Comparison of ENCODE assay signal across 23 cellular contexts in the genomic region with DNA sequence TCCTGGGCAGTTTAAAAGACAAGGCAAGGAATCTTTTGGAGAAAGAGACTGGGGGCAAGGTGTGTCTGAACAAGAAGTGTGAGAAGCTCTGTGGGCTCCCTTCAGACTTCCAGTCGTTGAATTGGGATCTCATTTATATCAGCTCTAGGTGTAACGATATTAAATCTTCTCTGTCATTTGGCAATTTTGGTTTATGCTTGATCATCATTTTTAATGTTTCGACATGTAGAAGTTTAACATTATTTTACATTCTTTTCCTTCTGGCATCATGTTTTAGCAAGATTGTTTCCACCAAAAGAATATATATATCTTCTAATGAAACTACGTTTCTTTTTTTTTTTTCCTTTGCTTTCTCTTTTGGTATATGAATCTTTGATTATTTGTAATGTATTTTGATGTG.
"Had no signal": no experiment of that assay in that cellular context is flagged by ENCODE, and none has a peak within 500 bp of the region (broad histone marks: within the 10 kb centered on the region; RNA-seq: fewer than 3 reads in every experiment).

No MANE protein-coding gene starts in this region.

- H3K4me3 ChIP-seq: SJSA1, SK-N-MC had no signal

- H3K9me3 ChIP-seq: SJSA1 had no signal

- H3K9ac ChIP-seq: KMS-11 had no signal

- DNase-seq: Kasumi-1, MM.1S, NCI-H1092 treated with DMSO at 0.1 percent for 48 hours, NCI-H1436, NCI-H187, NCI-H2029, NCI-H2081 treated with DMSO at 0.1 percent for 48 hours, NCI-H2171, NCI-H226, NCI-H446, NCI-H510A, NCI-H524 treated with DMSO at 0.1 percent for 48 hours, NCI-H69, NCI-H774, Right ventricle myocardium superior, RPMI8226, SIG-M5 had no signal

- H3K27me3 ChIP-seq: SJSA1 had no signal

- H3K4me2 ChIP-seq: KMS-11 had no signal

- FAIRE-seq: HTR-8/SVneo, RCC 7860 had no signal

- H3K27ac ChIP-seq: HL-60, KMS-11, SJSA1, SK-N-MC had no signal

- H3K4me1 ChIP-seq: SJSA1 had no signal

- H3K36me3 ChIP-seq: SJSA1 had no signal
